In the genomic region with DNA sequence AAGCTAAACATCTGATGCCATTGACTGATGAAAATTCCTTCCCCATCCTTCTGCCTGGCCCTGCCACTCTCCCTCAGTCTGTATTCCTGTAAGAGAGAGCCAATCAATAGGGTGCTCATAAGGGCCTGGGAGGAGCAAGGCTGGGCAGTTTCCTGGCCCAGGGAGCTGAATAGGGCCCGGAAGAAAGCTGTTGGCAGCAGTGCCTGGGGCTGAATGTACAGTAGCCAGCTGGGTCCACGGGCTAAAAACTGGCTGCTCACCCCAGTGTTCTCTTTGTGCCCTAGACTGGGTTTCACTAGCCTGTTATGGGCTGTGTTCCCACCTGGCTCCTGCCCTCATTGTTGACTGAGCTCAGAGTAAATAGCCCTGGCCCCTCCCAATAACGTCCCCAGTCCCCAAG, we compare ENCODE assay signal across 21 cellular contexts. TPM values are rescaled to one million over a fixed set of nuclear protein-coding genes. Genes with fewer than 3 reads are reported as not detected.
DNase-seq lines count a peak whose midpoint lies in the region; ATAC-seq, FAIRE-seq and TF ChIP-seq lines count a peak whose summit lies in the region.
"Had no signal": no experiment of that assay in that cellular context is flagged by ENCODE, and none has a peak within 500 bp of the region (broad histone marks: within the 10 kb centered on the region; RNA-seq: fewer than 3 reads in every experiment).

No MANE protein-coding gene starts in this region.

- no peak for TF ChIP-seq RAD21 in HepG2 (CRISPR knock-in tag; IDR thresholded peaks at IDR 0.05)

- FAIRE-seq in HepG2 (lab: Jason Lieb, UNC): no peak
- FAIRE-seq: GM12892 had no signal

- H2AFZ ChIP-seq in mammary epithelial cell (ENCODE audit: low read depth, low read length) (no peak overlapping the region), HepG2 (ENCODE audit: low read length) (no peak overlapping the region)

- WGBS in mammary epithelial cell (ENCODE audit: low coverage, missing lambda C conversion rate): 82% methylated on average over 3 of the region's 3 CpGs
- WGBS in HepG2 (ENCODE audit: low lambda C conversion rate): 0% methylated on average over 3 of the region's 3 CpGs

- H3K4me1 ChIP-seq in breast epithelium (no peaks in the 10 kb centered on the region), mammary epithelial cell (ENCODE audit: insufficient read depth, low read length) (peaks cover 13% of the 10 kb centered on the region), HepG2 (ENCODE audit: insufficient read depth, low read length) (peaks cover 34% of the 10 kb centered on the region), upper lobe of right lung (peaks cover 20% of the 10 kb centered on the region), gastrocnemius medialis (peaks cover 0 to 18% of the 10 kb centered on the region in 2 donors)

- CTCF ChIA-PET in mammary epithelial cell (lab: Charles Lee; ENCODE audit: low non-redundant PET): no interaction called here
- CTCF ChIA-PET in HepG2 (lab: Yijun Ruan, JAX; ENCODE audit: low intra/inter-chr PET ratio, low total read pairs): no interaction called here

- no peaks in the 10 kb centered on the region for H3K36me3 ChIP-seq in breast epithelium
- H3K36me3 ChIP-seq in mammary epithelial cell (ENCODE audit: insufficient read depth, low read length): no peaks in the 10 kb centered on the region
- H3K36me3 ChIP-seq in HepG2 (replicated peaks in 1 of 2; ENCODE audit: control insufficient read depth in 1 of 2, insufficient read depth in 2 of 2, low read length in 2 of 2): no peaks in the 10 kb centered on the region
- H3K36me3 ChIP-seq in upper lobe of right lung: no peaks in the 10 kb centered on the region
- H3K36me3 ChIP-seq in gastrocnemius medialis: no peaks in the 10 kb centered on the region
- H3K36me3 ChIP-seq: gastroesophageal sphincter, lower lobe of right lung had no signal

- in situ Hi-C loops in mammary epithelial cell (cut with MboI; ENCODE audit: low sequenced_read_pairs in 2 of 2): no loop called here
- in situ Hi-C loops in HepG2 (cut with HindIII; ENCODE audit: extremely low pct_ligation_motif_present, low pct_unique_long_range_greater_than_20kb): no loop called here
- in situ Hi-C loops in gastrocnemius medialis (cut with MboI; ENCODE audit: low sequenced_read_pairs in 4 of 4): no loop called here

- TF ChIP-seq EP300 in HepG2 (IDR thresholded peaks at IDR 0.05; ENCODE audit: low read depth in 2 of 2, low read length in 2 of 2): no peak
- TF ChIP-seq EP300 in HepG2 (CRISPR knock-in tag; IDR thresholded peaks at IDR 0.05; ENCODE audit: borderline replicate concordance): no peak

- no peak overlapping the region for H3K9ac ChIP-seq in mammary epithelial cell (ENCODE audit: insufficient read depth, low read length)
- H3K9ac ChIP-seq in HepG2 (ENCODE audit: insufficient read depth, low read depth, low read length): no peak overlapping the region

- no peaks in the 10 kb centered on the region for H3K79me2 ChIP-seq in mammary epithelial cell (ENCODE audit: insufficient read depth, low read length)
- H3K79me2 ChIP-seq in HepG2 (ENCODE audit: insufficient read depth, low read length): no peaks in the 10 kb centered on the region

- H3K9me3 ChIP-seq in breast epithelium: no peaks in the 10 kb centered on the region
- H3K9me3 ChIP-seq in mammary epithelial cell (replicated peaks; ENCODE audit: insufficient read depth, low read length): no peaks in the 10 kb centered on the region
- no peaks in the 10 kb centered on the region for H3K9me3 ChIP-seq in HepG2 (ENCODE audit: low read length)
- no peaks in the 10 kb centered on the region for H3K9me3 ChIP-seq in upper lobe of right lung
- H3K9me3 ChIP-seq in gastrocnemius medialis: no peaks in the 10 kb centered on the region
- H3K9me3 ChIP-seq: gastroesophageal sphincter, lower lobe of right lung had no signal

- H3K27me3 ChIP-seq in breast epithelium (no peaks in the 10 kb centered on the region), mammary epithelial cell (ENCODE audit: insufficient read depth, low read length) (peaks cover 2% of the 10 kb centered on the region), HepG2 (ENCODE audit: control insufficient read depth in 1 of 2, insufficient read depth in 2 of 2, low read length in 2 of 2) (peaks cover 18 to 43% of the 10 kb centered on the region in 2 experiments), upper lobe of right lung (peaks cover 28% of the 10 kb centered on the region), gastrocnemius medialis (peaks cover 35 to 40% (median 35%) of the 10 kb centered on the region in 3 donors)

- TF ChIP-seq POLR2A in breast epithelium (IDR thresholded peaks at IDR 0.05): no peak
- no peak for TF ChIP-seq POLR2A in HepG2 (IDR thresholded peaks at IDR 0.05; ENCODE audit: insufficient read depth in 1 of 2, low read depth in 2 of 2, low read length in 2 of 2)
- no peak for TF ChIP-seq POLR2A in gastrocnemius medialis (IDR thresholded peaks at IDR 0.05)

- POLR2A ChIA-PET in HepG2 (lab: Yijun Ruan, JAX): no interaction called here

- H4K20me1 ChIP-seq in mammary epithelial cell (ENCODE audit: insufficient read depth, low read length) (no peaks in the 10 kb centered on the region), HepG2 (ENCODE audit: insufficient read depth, low read length) (no peaks in the 10 kb centered on the region)

- DNase-seq in breast epithelium (ENCODE audit: low spot score in 2 of 2): peak in 1 of 2 donors; percentile 52
- no peak for DNase-seq in mammary epithelial cell
- DNase-seq in NCI-H345 treated with DMSO at 0.1 percent for 48 hours (lab: John Stamatoyannopoulos, UW; ENCODE audit: unreplicated experiment): peak; percentile 91
- no peak for DNase-seq in HepG2 (ENCODE audit: low spot score)
- no peak for DNase-seq in upper lobe of right lung
- DNase-seq in epidermal melanocyte (ENCODE audit: insufficient read length, low spot score): no peak
- no peak for DNase-seq in gastrocnemius medialis
- DNase-seq: ACHN; activated CD4-positive, alpha-beta T cell treated with anti-CD3 and anti-CD28 coated beads for 4 hours; activated naive CD4-positive, alpha-beta T cell treated with anti-CD3 and anti-CD28 coated beads, Interleukin-2, amount 50 U/mL, for 16 hours; CD4-positive, alpha-beta memory T cell; GF-D8; GOT3; lower lobe of right lung had no signal

- no peak overlapping the region for H3K4me2 ChIP-seq in mammary epithelial cell (ENCODE audit: insufficient read depth, low read depth, low read length)
- H3K4me2 ChIP-seq in HepG2 (ENCODE audit: low read depth, low read length): no peak overlapping the region

- no peak overlapping the region for H3K4me3 ChIP-seq in breast epithelium
- H3K4me3 ChIP-seq in mammary epithelial cell (replicated peaks in 1 of 3; ENCODE audit: insufficient read depth in 1 of 3, low read depth in 2 of 3, low read length in 3 of 3): no peak overlapping the region
- H3K4me3 ChIP-seq in HepG2 (replicated peaks in 1 of 3; ENCODE audit: insufficient read depth in 1 of 3, low read depth in 2 of 3, low read length in 3 of 3): no peak overlapping the region
- H3K4me3 ChIP-seq in upper lobe of right lung: no peak overlapping the region
- H3K4me3 ChIP-seq in gastrocnemius medialis: no peak overlapping the region
- H3K4me3 ChIP-seq: coronary artery, gastroesophageal sphincter, lower lobe of right lung, SK-N-MC had no signal

- H3K27ac ChIP-seq in breast epithelium (peak overlapping the region; percentile 4 to 86), mammary epithelial cell (ENCODE audit: insufficient read depth, low read depth, low read length) (no peak overlapping the region), HepG2 (ENCODE audit: extremely low read length, insufficient read depth, low read length) (no peak overlapping the region), upper lobe of right lung (no peak overlapping the region), gastrocnemius medialis (no peak overlapping the region)
- H3K27ac ChIP-seq: coronary artery, epithelial cell of prostate, gastroesophageal sphincter, lower lobe of right lung, SK-N-MC had no signal

- TF ChIP-seq CTCF in breast epithelium (IDR thresholded peaks at IDR 0.05) (no peak), mammary epithelial cell (conservative IDR thresholded peaks at IDR 0.05 in 1 of 2, IDR thresholded peaks at IDR 0.05 in 1 of 2; ENCODE audit: extremely low read depth in 1 of 2, insufficient read depth in 1 of 2, low read depth in 1 of 2, low read length in 2 of 2) (no peak), HepG2 (CRISPR knock-in tag; IDR thresholded peaks at IDR 0.05) (no peak), upper lobe of right lung (IDR thresholded peaks at IDR 0.05) (no peak), gastrocnemius medialis (IDR thresholded peaks at IDR 0.05 in 4 of 5, conservative IDR thresholded peaks at IDR 0.05 in 1 of 5) (no peak)

- dilution Hi-C loops in mammary epithelial cell (cut with HindIII; ENCODE audit: low sequenced_read_pairs): no loop called here

- intact Hi-C loops in breast epithelium (cut with DNase I; ENCODE audit: low total_unique reads): no loop called here
- intact Hi-C loops in mammary epithelial cell (cut with micrococcal nuclease): no loop called here
- intact Hi-C loops in HepG2 (cut with micrococcal nuclease; ENCODE audit: unreplicated experiment): no loop called here
- intact Hi-C loops in upper lobe of right lung (cut with DNase I): no loop called here
- intact Hi-C loops in gastrocnemius medialis (cut with DNase I; ENCODE audit: low total_unique reads): no loop called here

- ATAC-seq in HepG2 (peak; percentile 4; the same call in 2 of the 3 replicates), upper lobe of right lung (peak; percentile 18), HG03025 (IDR thresholded peaks at IDR 0.05; ENCODE audit: low FRiP score, unreplicated experiment) (no peak), gastrocnemius medialis (no peak)
- ATAC-seq: gastroesophageal sphincter, lower lobe of right lung had no signal

- BruUV-seq in mammary epithelial cell (replicated peaks; lab: Mats Ljungman, UMichigan) (no TSS peak), HepG2 (replicated peaks; lab: Mats Ljungman, UMichigan) (no TSS peak)

RNA-seq across cellular contexts. Expression of gene WFDC2, which starts 1.7 kb away (rescaled TPM):
- total RNA-seq in breast epithelium (100 to 1,000 TPM in 1 of 3 donors, 10 to 100 TPM in 1, not detected in 1; 43.9 to 106 TPM), mammary epithelial cell (1 to 10 TPM; 1.5 to 4.7 TPM), HepG2 (2016; rRNA removed; fragmentation: Illumina TruSeq; extraction: Trizol) (not detected in 2 replicates), upper lobe of right lung (113 TPM), gastrocnemius medialis (not detected)
- polyA plus RNA-seq in mammary epithelial cell (13.6 TPM), HepG2 (2011; rRNA removed) (0.13 and 0.33 TPM in 2 replicates)
- 30.0 TPM for polyA minus RNA-seq in mammary epithelial cell
- not detected in 2 replicates for total RNA-seq in HepG2 (2016; cell fraction: cytosol; rRNA removed; fragmentation: Illumina TruSeq; extraction: Trizol; ENCODE audit: low read depth)
- total RNA-seq in HepG2 (2016; cell fraction: insoluble cytoplasmic fraction; rRNA removed; fragmentation: Illumina TruSeq; extraction: Trizol): 0.22 TPM in 1 of 2 replicates, not detected in the other
- not detected in 2 replicates for total RNA-seq in HepG2 (2016; cell fraction: membrane; rRNA removed; fragmentation: Illumina TruSeq; extraction: Trizol)
- not detected in 2 replicates for total RNA-seq in HepG2 (2016; cell fraction: nucleus; rRNA removed; fragmentation: Illumina TruSeq; extraction: Trizol)
- 0.22 and 0.66 TPM in 2 replicates for polyA plus RNA-seq in HepG2 (2011; cell fraction: cytosol; rRNA removed)
- polyA plus RNA-seq in HepG2 (2011; cell fraction: nucleus; rRNA removed): 0.24 and 0.35 TPM in 2 replicates
- polyA plus RNA-seq in HepG2 (2012): 0.60 TPM in 1 of 2 replicates, not detected in the other
- polyA plus RNA-seq in HepG2 (2016; cell fraction: cytosol; fragmentation: Illumina TruSeq; extraction: Trizol; ENCODE audit: low read depth): not detected in 2 replicates
- not detected in 2 replicates for polyA plus RNA-seq in HepG2 (2016; cell fraction: insoluble cytoplasmic fraction; fragmentation: Illumina TruSeq; extraction: Trizol; ENCODE audit: low read depth)
- not detected in 2 replicates for polyA plus RNA-seq in HepG2 (2016; cell fraction: membrane; fragmentation: Illumina TruSeq; extraction: Trizol; ENCODE audit: low read depth)
- polyA plus RNA-seq in HepG2 (2016; cell fraction: nucleus; fragmentation: Illumina TruSeq; extraction: Trizol; ENCODE audit: insufficient read depth, low read depth): not detected in 2 replicates
- not detected in 2 replicates for polyA minus RNA-seq in HepG2 (2011; rRNA and poly(A)+ RNA removed; ENCODE audit: low replicate concordance)
- not detected in 2 replicates for polyA minus RNA-seq in HepG2 (2011; cell fraction: cytosol; rRNA and poly(A)+ RNA removed)
- not detected in 2 replicates for polyA minus RNA-seq in HepG2 (2011; cell fraction: nucleus; rRNA and poly(A)+ RNA removed)
- polyA plus RNA-seq: CD4-positive, alpha-beta memory T cell had no signal

RNA-seq across cellular contexts. Expression of gene SPINT3, which starts 47.6 kb away (rescaled TPM):
- total RNA-seq in breast epithelium (not detected), mammary epithelial cell (not detected), HepG2 (2016; rRNA removed; fragmentation: Illumina TruSeq; extraction: Trizol) (not detected in 2 replicates), upper lobe of right lung (not detected), gastrocnemius medialis (not detected)
- polyA plus RNA-seq in mammary epithelial cell (not detected), HepG2 (2011; rRNA removed) (not detected in 2 replicates)
- polyA minus RNA-seq in mammary epithelial cell: not detected
- total RNA-seq in HepG2 (2016; cell fraction: cytosol; rRNA removed; fragmentation: Illumina TruSeq; extraction: Trizol; ENCODE audit: low read depth): not detected in 2 replicates
- not detected in 2 replicates for total RNA-seq in HepG2 (2016; cell fraction: insoluble cytoplasmic fraction; rRNA removed; fragmentation: Illumina TruSeq; extraction: Trizol)
- total RNA-seq in HepG2 (2016; cell fraction: membrane; rRNA removed; fragmentation: Illumina TruSeq; extraction: Trizol): not detected in 2 replicates
- total RNA-seq in HepG2 (2016; cell fraction: nucleus; rRNA removed; fragmentation: Illumina TruSeq; extraction: Trizol): not detected in 2 replicates
- not detected in 2 replicates for polyA plus RNA-seq in HepG2 (2011; cell fraction: cytosol; rRNA removed)
- polyA plus RNA-seq in HepG2 (2011; cell fraction: nucleus; rRNA removed): not detected in 2 replicates
- polyA plus RNA-seq in HepG2 (2012): not detected in 2 replicates
- polyA plus RNA-seq in HepG2 (2016; cell fraction: cytosol; fragmentation: Illumina TruSeq; extraction: Trizol; ENCODE audit: low read depth): not detected in 2 replicates
- not detected in 2 replicates for polyA plus RNA-seq in HepG2 (2016; cell fraction: insoluble cytoplasmic fraction; fragmentation: Illumina TruSeq; extraction: Trizol; ENCODE audit: low read depth)
- not detected in 2 replicates for polyA plus RNA-seq in HepG2 (2016; cell fraction: membrane; fragmentation: Illumina TruSeq; extraction: Trizol; ENCODE audit: low read depth)
- polyA plus RNA-seq in HepG2 (2016; cell fraction: nucleus; fragmentation: Illumina TruSeq; extraction: Trizol; ENCODE audit: insufficient read depth, low read depth): not detected in 2 replicates
- polyA minus RNA-seq in HepG2 (2011; rRNA and poly(A)+ RNA removed; ENCODE audit: low replicate concordance): not detected in 2 replicates
- not detected in 2 replicates for polyA minus RNA-seq in HepG2 (2011; cell fraction: cytosol; rRNA and poly(A)+ RNA removed)
- not detected in 2 replicates for polyA minus RNA-seq in HepG2 (2011; cell fraction: nucleus; rRNA and poly(A)+ RNA removed)
- total RNA-seq: CD4-positive, alpha-beta memory T cell; gastroesophageal sphincter; lower lobe of right lung; OCI-LY7 had no signal
- polyA plus RNA-seq: CD4-positive, alpha-beta memory T cell had no signal

RNA-seq across cellular contexts. Expression of gene PIGT, which starts 51.9 kb away (rescaled TPM):
- total RNA-seq in breast epithelium (100 to 1,000 TPM in 1 of 3 donors, 10 to 100 TPM in 2; 74.1 to 103 (median 76.7) TPM), mammary epithelial cell (10 to 100 TPM; 31.0 to 69.2 TPM), HepG2 (2016; rRNA removed; fragmentation: Illumina TruSeq; extraction: Trizol) (26.4 and 65.9 TPM in 2 replicates), upper lobe of right lung (66.3 TPM), gastrocnemius medialis (100 to 1,000 TPM in 1 of 4 donors, 10 to 100 TPM in 3; 45.9 to 118 (median 94.2) TPM)
- polyA plus RNA-seq in mammary epithelial cell (41.8 TPM), HepG2 (2011; rRNA removed) (74.1 and 85.7 TPM in 2 replicates)
- polyA minus RNA-seq in mammary epithelial cell: 100 TPM
- 16.2 and 16.8 TPM in 2 replicates for total RNA-seq in HepG2 (2016; cell fraction: cytosol; rRNA removed; fragmentation: Illumina TruSeq; extraction: Trizol; ENCODE audit: low read depth)
- total RNA-seq in HepG2 (2016; cell fraction: insoluble cytoplasmic fraction; rRNA removed; fragmentation: Illumina TruSeq; extraction: Trizol): 26.3 and 65.1 TPM in 2 replicates
- total RNA-seq in HepG2 (2016; cell fraction: membrane; rRNA removed; fragmentation: Illumina TruSeq; extraction: Trizol): 26.4 and 29.9 TPM in 2 replicates
- total RNA-seq in HepG2 (2016; cell fraction: nucleus; rRNA removed; fragmentation: Illumina TruSeq; extraction: Trizol): 64.4 and 84.9 TPM in 2 replicates
- 37.8 and 44.8 TPM in 2 replicates for polyA plus RNA-seq in HepG2 (2011; cell fraction: cytosol; rRNA removed)
- polyA plus RNA-seq in HepG2 (2011; cell fraction: nucleus; rRNA removed): 94.4 and 98.4 TPM in 2 replicates
- 62.3 and 63.6 TPM in 2 replicates for polyA plus RNA-seq in HepG2 (2012)
- 22.0 and 26.6 TPM in 2 replicates for polyA plus RNA-seq in HepG2 (2016; cell fraction: cytosol; fragmentation: Illumina TruSeq; extraction: Trizol; ENCODE audit: low read depth)
- polyA plus RNA-seq in HepG2 (2016; cell fraction: insoluble cytoplasmic fraction; fragmentation: Illumina TruSeq; extraction: Trizol; ENCODE audit: low read depth): 39.8 and 50.9 TPM in 2 replicates
- 33.2 and 33.6 TPM in 2 replicates for polyA plus RNA-seq in HepG2 (2016; cell fraction: membrane; fragmentation: Illumina TruSeq; extraction: Trizol; ENCODE audit: low read depth)
- 167 and 168 TPM in 2 replicates for polyA plus RNA-seq in HepG2 (2016; cell fraction: nucleus; fragmentation: Illumina TruSeq; extraction: Trizol; ENCODE audit: insufficient read depth, low read depth)
- polyA minus RNA-seq in HepG2 (2011; rRNA and poly(A)+ RNA removed; ENCODE audit: low replicate concordance): 86.1 and 91.5 TPM in 2 replicates
- 35.9 and 37.0 TPM in 2 replicates for polyA minus RNA-seq in HepG2 (2011; cell fraction: cytosol; rRNA and poly(A)+ RNA removed)
- 68.5 and 79.2 TPM in 2 replicates for polyA minus RNA-seq in HepG2 (2011; cell fraction: nucleus; rRNA and poly(A)+ RNA removed)

RNA-seq across cellular contexts. Expression of gene DBNDD2, which starts 59.8 kb away (rescaled TPM):
- total RNA-seq in breast epithelium (10 to 100 TPM; 32.2 to 49.2 (median 44.5) TPM), mammary epithelial cell (10 to 100 TPM in 1 of 2 donors, 1 to 10 TPM in 1; 8.3 to 13.8 TPM), HepG2 (2016; rRNA removed; fragmentation: Illumina TruSeq; extraction: Trizol) (16.7 and 19.6 TPM in 2 replicates), upper lobe of right lung (66.2 TPM), gastrocnemius medialis (100 to 1,000 TPM in 3 of 4 donors, 10 to 100 TPM in 1; 99.5 to 155 (median 121) TPM)
- polyA plus RNA-seq in mammary epithelial cell (44.5 TPM), HepG2 (2011; rRNA removed) (47.6 and 50.4 TPM in 2 replicates)
- polyA minus RNA-seq in mammary epithelial cell: 31.4 TPM
- 27.1 and 31.8 TPM in 2 replicates for total RNA-seq in HepG2 (2016; cell fraction: cytosol; rRNA removed; fragmentation: Illumina TruSeq; extraction: Trizol; ENCODE audit: low read depth)
- 17.0 and 18.9 TPM in 2 replicates for total RNA-seq in HepG2 (2016; cell fraction: insoluble cytoplasmic fraction; rRNA removed; fragmentation: Illumina TruSeq; extraction: Trizol)
- 37.0 and 42.3 TPM in 2 replicates for total RNA-seq in HepG2 (2016; cell fraction: membrane; rRNA removed; fragmentation: Illumina TruSeq; extraction: Trizol)
- total RNA-seq in HepG2 (2016; cell fraction: nucleus; rRNA removed; fragmentation: Illumina TruSeq; extraction: Trizol): 9.4 and 9.5 TPM in 2 replicates
- polyA plus RNA-seq in HepG2 (2011; cell fraction: cytosol; rRNA removed): 44.5 and 55.5 TPM in 2 replicates
- 18.6 and 25.0 TPM in 2 replicates for polyA plus RNA-seq in HepG2 (2011; cell fraction: nucleus; rRNA removed)
- 22.6 and 31.0 TPM in 2 replicates for polyA plus RNA-seq in HepG2 (2012)
- 59.2 and 64.6 TPM in 2 replicates for polyA plus RNA-seq in HepG2 (2016; cell fraction: cytosol; fragmentation: Illumina TruSeq; extraction: Trizol; ENCODE audit: low read depth)
- polyA plus RNA-seq in HepG2 (2016; cell fraction: insoluble cytoplasmic fraction; fragmentation: Illumina TruSeq; extraction: Trizol; ENCODE audit: low read depth): 33.0 and 35.8 TPM in 2 replicates
- 58.6 and 59.9 TPM in 2 replicates for polyA plus RNA-seq in HepG2 (2016; cell fraction: membrane; fragmentation: Illumina TruSeq; extraction: Trizol; ENCODE audit: low read depth)
- 22.2 and 26.4 TPM in 2 replicates for polyA plus RNA-seq in HepG2 (2016; cell fraction: nucleus; fragmentation: Illumina TruSeq; extraction: Trizol; ENCODE audit: insufficient read depth, low read depth)
- 9.7 and 31.5 TPM in 2 replicates for polyA minus RNA-seq in HepG2 (2011; rRNA and poly(A)+ RNA removed; ENCODE audit: low replicate concordance)
- polyA minus RNA-seq in HepG2 (2011; cell fraction: cytosol; rRNA and poly(A)+ RNA removed): 4.8 and 11.1 TPM in 2 replicates
- 4.0 and 11.1 TPM in 2 replicates for polyA minus RNA-seq in HepG2 (2011; cell fraction: nucleus; rRNA and poly(A)+ RNA removed)

Comparison
In these comparisons a context has a peak if more than half of its experiments do, and no peak if none do; other contexts are left out.
1. H3K27ac ChIP-seq: peak in breast epithelium (2 of 2); none in mammary epithelial cell (single experiment), HepG2 (single experiment), upper lobe of right lung (single experiment) and gastrocnemius medialis (0 of 4).
2. ATAC-seq: peak in HepG2 (single experiment) and upper lobe of right lung (single experiment); none in HG03025 (single experiment) and gastrocnemius medialis (0 of 2).